In the genomic region with DNA sequence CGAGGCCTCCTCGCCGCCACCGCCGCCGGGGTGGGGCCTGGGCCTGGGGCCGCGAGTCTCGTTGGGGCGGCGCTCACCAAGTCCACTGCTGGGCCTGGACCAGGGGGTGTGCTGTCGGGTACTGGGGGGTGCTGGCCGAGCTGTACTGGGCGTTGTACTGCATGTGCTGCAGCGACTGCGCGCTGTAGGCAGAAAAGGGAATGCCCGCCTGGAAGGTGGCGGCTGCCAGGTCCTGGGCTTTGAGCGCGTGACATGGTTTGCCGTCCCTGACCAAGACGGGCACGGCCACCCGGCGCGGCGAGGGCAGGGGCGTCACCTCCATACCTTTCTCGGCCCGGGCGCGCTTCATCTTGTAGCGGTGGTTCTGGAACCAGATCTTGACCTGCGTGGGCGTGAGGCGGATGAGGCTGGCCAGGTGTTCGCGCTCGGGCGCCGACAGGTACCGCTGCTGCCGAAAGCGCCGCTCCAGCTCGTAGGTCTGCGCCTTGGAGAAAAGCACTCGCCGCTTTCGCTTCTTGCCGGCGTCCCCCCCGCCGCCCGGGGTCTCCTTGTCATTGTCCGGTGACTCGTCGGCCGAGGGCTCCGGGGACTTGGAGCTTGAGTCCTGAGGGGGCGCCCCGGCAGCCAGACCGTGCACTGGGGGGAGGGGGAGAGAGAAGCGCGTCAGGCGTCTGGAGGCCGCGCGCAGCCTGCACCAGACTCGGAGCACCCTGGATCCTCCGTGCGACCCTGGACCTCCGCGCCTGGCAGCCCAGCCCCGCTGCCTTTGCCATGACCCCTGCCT, we compare ENCODE assay signal across 11 cellular contexts. TPM values are rescaled to one million over a fixed set of nuclear protein-coding genes. Genes with fewer than 3 reads are reported as not detected.
DNase-seq lines count a peak whose midpoint lies in the region; ATAC-seq and TF ChIP-seq lines count a peak whose summit lies in the region.
"Had no signal": no experiment of that assay in that cellular context is flagged by ENCODE, and none has a peak within 500 bp of the region (broad histone marks: within the 10 kb centered on the region; RNA-seq: fewer than 3 reads in every experiment).

No MANE protein-coding gene starts in this region.

- peaks cover 41% of the 10 kb centered on the region for H3K4me1 ChIP-seq in CD8-positive, alpha-beta memory T cell (ENCODE audit: insufficient read depth, low read length)
- peaks cover 7% of the 10 kb centered on the region in 2 experiments for H3K4me1 ChIP-seq in trophoblast cell (ENCODE audit: control insufficient read depth in 1 of 2, insufficient read depth in 2 of 2, low read length in 2 of 2)

- no peak overlapping the region for H3K27ac Mint-ChIP-seq in CD8-positive, alpha-beta memory T cell
- no peak overlapping the region for H3K27ac Mint-ChIP-seq in T-cell
- H3K27ac Mint-ChIP-seq: nephron progenitor cell had no signal

- H3K36me3 Mint-ChIP-seq in CD8-positive, alpha-beta memory T cell, result no peaks in the 10 kb centered on the region
- H3K36me3 Mint-ChIP-seq in T-cell, result no peaks in the 10 kb centered on the region

- no peaks in the 10 kb centered on the region for H3K9me3 ChIP-seq in CD8-positive, alpha-beta memory T cell (ENCODE audit: low read length)
- H3K9me3 ChIP-seq in trophoblast cell (ENCODE audit: insufficient read depth, low read depth, low read length), result peaks cover 5% of the 10 kb centered on the region

- no peak overlapping the region for H4K8ac ChIP-seq in trophoblast cell (ENCODE audit: low read depth, low read length)

- H3K79me2 ChIP-seq in trophoblast cell (ENCODE audit: control insufficient read depth, insufficient read depth, low read length, poor library complexity), result no peaks in the 10 kb centered on the region

- no peak overlapping the region for H3K18ac ChIP-seq in trophoblast cell (ENCODE audit: low read length)

- ATAC-seq in T-cell (replicated peaks in 1 of 4), result peak in 1 of 4 experiments; percentile 34

- H3K9me3 Mint-ChIP-seq in CD8-positive, alpha-beta memory T cell, result peaks cover 0 to 6% (median 0%) of the 10 kb centered on the region in 5 donors
- H3K9me3 Mint-ChIP-seq in T-cell, result no peaks in the 10 kb centered on the region
- H3K9me3 Mint-ChIP-seq: nephron progenitor cell had no signal

- no peak overlapping the region for H2AFZ ChIP-seq in trophoblast cell (ENCODE audit: insufficient read depth, low read length, poor library complexity)

- no peaks in the 10 kb centered on the region for H3K79me1 ChIP-seq in trophoblast cell (ENCODE audit: low read length)

- no peak overlapping the region for H3K27ac ChIP-seq in CD8-positive, alpha-beta memory T cell (ENCODE audit: low read depth, low read length)
- no peak overlapping the region for H3K27ac ChIP-seq in trophoblast cell (ENCODE audit: low read depth, low read length)

- peak overlapping the region; percentile 27 to 74 (median 61) for H3K4me3 Mint-ChIP-seq in CD8-positive, alpha-beta memory T cell
- H3K4me3 Mint-ChIP-seq in T-cell, result peak overlapping the region; percentile 44 to 72 (median 66)
- H3K4me3 Mint-ChIP-seq: nephron progenitor cell had no signal

- no peak overlapping the region for H4K91ac ChIP-seq in trophoblast cell (ENCODE audit: low read depth, low read length)

- no peak overlapping the region for H2AK5ac ChIP-seq in trophoblast cell (ENCODE audit: low read length)

- peaks cover 65 to 77% of the 10 kb centered on the region in 2 donors for H3K27me3 Mint-ChIP-seq in CD8-positive, alpha-beta memory T cell
- peaks cover 56 to 77% of the 10 kb centered on the region in 2 donors for H3K27me3 Mint-ChIP-seq in T-cell

- no peak overlapping the region for H3K14ac ChIP-seq in trophoblast cell (ENCODE audit: low read length)

- no CpG with 5 or more reads among the region's 76 CpGs for WGBS in trophoblast cell (ENCODE audit: extremely low coverage, insufficient coverage, insufficient read length)

- no peak overlapping the region for H3K4me3 ChIP-seq in CD8-positive, alpha-beta memory T cell (ENCODE audit: low read length)
- H3K4me3 ChIP-seq in epithelial cell of proximal tubule (ENCODE audit: low read depth, low read length) (peak overlapping the region; percentile 19), trophoblast cell (ENCODE audit: low read depth, low read length) (no peak overlapping the region)

- H3K4ac ChIP-seq in trophoblast cell (ENCODE audit: low read depth, low read length), result no peak overlapping the region

- CTCF ChIA-PET in CD8-positive, alpha-beta memory T cell (lab: Charles Lee), result interaction anchor here (1.9 kb wide), 1 partner anchor 276 kb away, joined by 8 read pairs; no protein-coding TSS in a partner anchor
- CTCF ChIA-PET in T-cell (lab: Charles Lee), result no interaction called here

- no peak for TF ChIP-seq CTCF in epithelial cell of proximal tubule (conservative IDR thresholded peaks at IDR 0.05; ENCODE audit: low read depth, low read length)

- H3K9ac ChIP-seq in trophoblast cell (ENCODE audit: low read length), result no peak overlapping the region

- H3K4me2 ChIP-seq in trophoblast cell (ENCODE audit: low read length), result peak overlapping the region; percentile 35

- no peak overlapping the region for H3K23ac ChIP-seq in trophoblast cell (ENCODE audit: low read length)

- POLR2A ChIA-PET in CD8-positive, alpha-beta memory T cell (lab: Charles Lee), result interaction anchor here (0.6 kb wide), 1 partner anchor 48 kb away, joined by 3 read pairs; no protein-coding TSS in a partner anchor
- POLR2A ChIA-PET in T-cell (lab: Charles Lee), result interaction anchor here in 1 of 2 donors (0.6 kb wide), 1 partner anchor 857 kb away, joined by 3 read pairs; no protein-coding TSS in a partner anchor

- peaks cover 34 to 59% (median 45%) of the 10 kb centered on the region in 3 donors for H3K4me1 Mint-ChIP-seq in CD8-positive, alpha-beta memory T cell
- H3K4me1 Mint-ChIP-seq in T-cell, result peaks cover 54 to 61% (median 58%) of the 10 kb centered on the region in 3 donors

- no peak overlapping the region for H2BK12ac ChIP-seq in trophoblast cell (ENCODE audit: low read length)

- no peak overlapping the region for H4K12ac ChIP-seq in trophoblast cell (ENCODE audit: low read depth, low read length)

- H2BK5ac ChIP-seq in trophoblast cell (ENCODE audit: low read depth, low read length, poor library complexity), result no peak overlapping the region

- H2BK120ac ChIP-seq in trophoblast cell (ENCODE audit: insufficient read depth, low read length, poor library complexity), result no peak overlapping the region

- peaks cover 57% of the 10 kb centered on the region for H3K27me3 ChIP-seq in CD8-positive, alpha-beta memory T cell (ENCODE audit: insufficient read depth, low read length, poor library complexity, severe bottlenecking)
- H3K27me3 ChIP-seq in trophoblast cell (ENCODE audit: insufficient read depth, low read length), result peaks cover 95% of the 10 kb centered on the region

- no peak for DNase-seq in CD8-positive, alpha-beta memory T cell
- DNase-seq in T-cell, result no peak
- no peak for DNase-seq in epithelial cell of proximal tubule (ENCODE audit: low read depth)
- no peak for DNase-seq in trophoblast cell
- DNase-seq in HCEC 1CT, result no peak
- no peak for DNase-seq in NCI-H345 (lab: John Stamatoyannopoulos, UW)
- no peak for DNase-seq in stimulated activated CD4-positive, alpha-beta T cell treated with anti-CD3 and anti-CD28 coated beads, Interleukin-1b, Interleukin-23, amount 100 ng/mL, for 48 hours
- no peak for DNase-seq in SHP77 (lab: John Stamatoyannopoulos, UW)
- DNase-seq: NCI-H1436 treated with DMSO at 0.1 percent for 48 hours, nephron progenitor cell had no signal

- H3K36me3 ChIP-seq in CD8-positive, alpha-beta memory T cell (ENCODE audit: insufficient read depth, low read length), result no peaks in the 10 kb centered on the region
- H3K36me3 ChIP-seq in trophoblast cell (ENCODE audit: control insufficient read depth in 1 of 2, insufficient read depth in 2 of 2, low read length in 2 of 2), result no peaks in the 10 kb centered on the region

RNA-seq across cellular contexts. Expression of gene NKX2-2, which starts 1.8 kb away (rescaled TPM):
- total RNA-seq in CD8-positive, alpha-beta memory T cell, result not detected
- not detected for polyA plus RNA-seq in CD8-positive, alpha-beta memory T cell
- total RNA-seq in T-cell (not detected), epithelial cell of proximal tubule (not detected in 2 replicates)
- polyA plus RNA-seq in trophoblast cell (2013), result 0.01 TPM in 1 of 2 replicates, not detected in the other
- total RNA-seq: dermis microvascular lymphatic vessel endothelial cell had no signal
